Comparison of ENCODE assay signal across 1 cellular context in the genomic region with DNA sequence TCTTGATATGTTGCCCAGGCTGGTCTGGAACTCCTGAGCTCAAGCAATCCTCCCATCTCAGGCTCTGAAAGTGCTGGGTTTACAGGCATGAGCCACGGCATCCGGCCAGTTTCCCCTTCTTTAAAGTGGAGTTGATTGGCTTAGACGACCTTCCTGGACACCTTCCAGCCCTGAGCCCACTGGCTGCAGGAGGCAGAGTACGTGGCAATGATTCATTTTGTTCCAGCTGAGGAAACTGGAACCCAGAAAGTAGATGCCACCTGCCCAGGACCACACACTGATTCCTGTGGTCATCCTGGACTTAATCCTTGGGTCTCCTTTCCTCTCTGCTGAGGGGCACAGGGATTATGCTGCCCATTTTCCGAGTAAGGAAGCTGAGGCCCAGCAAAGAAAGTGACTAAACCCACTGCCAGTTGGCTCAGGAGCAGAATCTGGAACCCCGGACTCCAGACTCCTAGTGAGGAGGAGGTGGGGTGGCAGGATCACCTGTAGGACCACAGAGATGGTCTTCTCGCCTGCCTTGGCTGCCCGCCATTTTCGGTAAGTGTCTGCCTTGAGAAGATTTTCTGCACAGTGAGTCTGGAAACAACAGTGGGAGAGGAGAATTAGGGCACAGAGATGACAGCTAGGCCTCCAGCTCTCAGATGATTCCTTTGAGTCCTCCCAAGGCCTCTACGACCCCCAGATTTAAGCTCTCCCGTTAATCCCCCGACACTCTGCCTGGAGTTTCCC.
TF ChIP-seq lines count a peak whose summit lies in the region.

No MANE protein-coding gene starts in this region.

TF ChIP-seq in endothelial cell of umbilical vein, 7 proteins besides CTCF, POLR2A, EP300 and RAD21:
- TF ChIP-seq GATA2 (IDR thresholded peaks at IDR 0.05; ENCODE audit: insufficient read depth, insufficient read length, low read depth, low read length) (no peak), JUN (IDR thresholded peaks at IDR 0.05; ENCODE audit: borderline replicate concordance, insufficient read depth, insufficient read length, low read depth) (no peak), EZH2 (IDR thresholded peaks at IDR 0.05; ENCODE audit: borderline replicate concordance, low read depth, low read length, severe bottlenecking) (no peak), POLR2AphosphoS5 (IDR thresholded peaks at IDR 0.05; ENCODE audit: insufficient read depth, low read depth, low read length) (no peak), FOS (IDR thresholded peaks at IDR 0.05; ENCODE audit: borderline replicate concordance, insufficient read depth, low read length) (no peak), MYC (IDR thresholded peaks at IDR 0.05; ENCODE audit: low read depth, low read length) (no peak)
- TF ChIP-seq, protein P1, sequence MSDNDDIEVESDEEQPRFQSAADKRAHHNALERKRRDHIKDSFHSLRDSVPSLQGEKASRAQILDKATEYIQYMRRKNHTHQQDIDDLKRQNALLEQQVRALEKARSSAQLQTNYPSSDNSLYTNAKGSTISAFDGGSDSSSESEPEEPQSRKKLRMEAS (IDR thresholded peaks at IDR 0.05; ENCODE audit: insufficient read depth, insufficient read length) = no peak
